Comparison of ENCODE assay signal across 20 cellular contexts in genomic region chr3:99883693-99884092, GRCh38.
"Had no signal": no experiment of that assay in that cellular context is flagged by ENCODE, and none has a peak within 500 bp of the region (broad histone marks: within the 10 kb centered on the region; RNA-seq: fewer than 3 reads in every experiment).

No MANE protein-coding gene starts in this region.

- H3K4me3 ChIP-seq: coronary artery, gastroesophageal sphincter, mucosa of descending colon, smooth muscle cell, suprapubic skin, thyroid gland had no signal

- H3K27me3 Mint-ChIP-seq: type B pancreatic cell had no signal

- H3K27me3 ChIP-seq: gastroesophageal sphincter, suprapubic skin, thyroid gland had no signal

- H3K27ac Mint-ChIP-seq: endodermal cell, natural killer cell had no signal

- H3K9me3 Mint-ChIP-seq: endodermal cell, immature natural killer cell, natural killer cell, neural crest cell had no signal

- H3K27ac ChIP-seq: suprapubic skin, thyroid gland had no signal

- DNase-seq: effector CD4-positive, alpha-beta T cell; endodermal cell; glutamatergic neuron; immature natural killer cell; left colon; mammary epithelial cell; mucosa of descending colon; natural killer cell; posterior cingulate gyrus; right cardiac atrium; stimulated activated CD4-positive, alpha-beta T cell treated with anti-CD3 and anti-CD28 coated beads, Interleukin-2, amount 100 ng/mL, for 48 hours; stimulated activated naive CD4-positive, alpha-beta T cell treated with Interleukin-2 at 50 U/mL for 16 hours; thyroid gland had no signal

- H3K9me3 ChIP-seq: gastroesophageal sphincter, mucosa of descending colon, suprapubic skin, thyroid gland had no signal

- H3K4me1 ChIP-seq: thyroid gland had no signal

- H3K36me3 ChIP-seq: gastroesophageal sphincter, suprapubic skin, thyroid gland had no signal

- H3K4me3 Mint-ChIP-seq: endodermal cell, natural killer cell, neural crest cell, type B pancreatic cell had no signal

- H3K36me3 Mint-ChIP-seq: natural killer cell had no signal

- ATAC-seq: gastroesophageal sphincter, natural killer cell had no signal

- H3K4me2 ChIP-seq: smooth muscle cell had no signal

- FAIRE-seq: urothelium cell line had no signal
